Comparison of ENCODE assay signal across 20 cellular contexts in genomic region chr20:64199395-64199794, GRCh38. TPM values are rescaled to one million over a fixed set of nuclear protein-coding genes. Genes with fewer than 3 reads are reported as not detected.
DNase-seq lines count a peak whose midpoint lies in the region; ATAC-seq, FAIRE-seq and TF ChIP-seq lines count a peak whose summit lies in the region.
"Had no signal": no experiment of that assay in that cellular context is flagged by ENCODE, and none has a peak within 500 bp of the region (broad histone marks: within the 10 kb centered on the region; RNA-seq: fewer than 3 reads in every experiment).

No MANE protein-coding gene starts in this region.

- H3K79me2 ChIP-seq in HepG2 (ENCODE audit: insufficient read depth, low read length) (no peaks in the 10 kb centered on the region), SK-N-SH (ENCODE audit: insufficient read depth) (no peaks in the 10 kb centered on the region), neural cell (replicated peaks; ENCODE audit: insufficient read depth, low read length) (peaks cover 10% of the 10 kb centered on the region)

- H3K4me2 ChIP-seq in HepG2 (ENCODE audit: low read depth, low read length), result no peak overlapping the region
- no peak overlapping the region for H3K4me2 ChIP-seq in SK-N-SH
- H3K4me2 ChIP-seq in neural cell (ENCODE audit: low read length), result no peak overlapping the region
- H3K4me2 ChIP-seq in neuronal stem cell (ENCODE audit: insufficient read depth, low read length, poor library complexity, severe bottlenecking), result no peak overlapping the region

- H4K8ac ChIP-seq in neuronal stem cell (ENCODE audit: low read depth, low read length), result no peak overlapping the region

- H3K9ac ChIP-seq in HepG2 (ENCODE audit: insufficient read depth, low read depth, low read length), result no peak overlapping the region
- no peak overlapping the region for H3K9ac ChIP-seq in SK-N-SH
- H3K9ac ChIP-seq in neural cell (ENCODE audit: low read length), result no peak overlapping the region
- H3K9ac ChIP-seq in neuronal stem cell (ENCODE audit: low read depth, low read length, poor library complexity), result no peak overlapping the region
- H3K9ac ChIP-seq: GM23248 had no signal

- no peak overlapping the region for H2BK12ac ChIP-seq in neuronal stem cell (ENCODE audit: low read length)

- no peak overlapping the region for H3K14ac ChIP-seq in neuronal stem cell (ENCODE audit: low read length)

- H4K20me1 ChIP-seq in HepG2 (ENCODE audit: insufficient read depth, low read length) (no peaks in the 10 kb centered on the region), SK-N-SH (ENCODE audit: insufficient read depth) (no peaks in the 10 kb centered on the region), neural cell (ENCODE audit: insufficient read depth) (no peaks in the 10 kb centered on the region)

- TF ChIP-seq POLR2A in HepG2 (IDR thresholded peaks at IDR 0.05; ENCODE audit: insufficient read depth in 1 of 2, low read depth in 2 of 2, low read length in 2 of 2) (no peak), right lobe of liver (IDR thresholded peaks at IDR 0.05) (no peak)

- no peak for FAIRE-seq in HepG2 (lab: Jason Lieb, UNC)
- FAIRE-seq: A204.1, G401.6, GM12892, H1 had no signal

- ATAC-seq in HepG2, result no peak
- no peak for ATAC-seq in right lobe of liver

- intact Hi-C loops in HepG2 (cut with micrococcal nuclease; ENCODE audit: unreplicated experiment) (no loop called here), right lobe of liver (cut with DNase I) (no loop called here)

- H3K27ac ChIP-seq in HepG2 (ENCODE audit: extremely low read length, insufficient read depth, low read length) (no peak overlapping the region), right lobe of liver (no peak overlapping the region), SK-N-SH (ENCODE audit: low read depth in 2 of 2, low read length in 1 of 2) (peak overlapping the region in 1 of 2 experiments; percentile 65; a peak in 2 of 4 replicates), neural cell (ENCODE audit: low read length) (peak overlapping the region; percentile 99), neuronal stem cell (replicated peaks; ENCODE audit: low read length) (no peak overlapping the region)
- H3K27ac ChIP-seq: 22Rv1, GM23248 had no signal

- H3K9me3 ChIP-seq in HepG2 (ENCODE audit: low read length) (no peaks in the 10 kb centered on the region), right lobe of liver (no peaks in the 10 kb centered on the region), SK-N-SH (no peaks in the 10 kb centered on the region), neural cell (ENCODE audit: low read length) (no peaks in the 10 kb centered on the region), neuronal stem cell (replicated peaks in 1 of 2; ENCODE audit: control insufficient read depth in 2 of 2, insufficient read depth in 1 of 2, low read depth in 1 of 2, low read length in 2 of 2) (no peaks in the 10 kb centered on the region)

- no peaks in the 10 kb centered on the region for H3K79me1 ChIP-seq in neuronal stem cell (ENCODE audit: low read depth, low read length)

- CTCF ChIA-PET in HepG2 (lab: Yijun Ruan, JAX; ENCODE audit: low intra/inter-chr PET ratio, low total read pairs), result no interaction called here
- CTCF ChIA-PET in SK-N-SH (lab: Yijun Ruan, JAX), result interaction anchor here (0.9 to 1.2 kb wide), 4 partner anchors 10 to 68 kb away, joined by 3 to 4 read pairs (median 3); no protein-coding TSS in a partner anchor

- no peak overlapping the region for H2BK15ac ChIP-seq in neuronal stem cell (ENCODE audit: low read length)

- H3K9me2 ChIP-seq in SK-N-SH, result no peaks in the 10 kb centered on the region
- no peaks in the 10 kb centered on the region for H3K9me2 ChIP-seq in neural cell (ENCODE audit: insufficient read depth, low read length)

- H3K23ac ChIP-seq in neuronal stem cell (ENCODE audit: low read depth, low read length, poor library complexity), result no peak overlapping the region

- DNase-seq in HepG2 (ENCODE audit: low spot score) (no peak), right lobe of liver (no peak), SK-N-SH (peak; percentile 73), middle frontal gyrus (ENCODE audit: extremely low spot score, low spot score) (no peak), neuronal stem cell (ENCODE audit: low spot score) (no peak)
- DNase-seq: C1 segment of cervical spinal cord; CD4-positive, alpha-beta memory T cell; COR-L47; DMS153; DND-41; GM23248; H7; HCEC 1CT had no signal

- BruUV-seq in HepG2 (replicated peaks; lab: Mats Ljungman, UMichigan), result no TSS peak

- H3K36me3 ChIP-seq in HepG2 (replicated peaks in 1 of 2; ENCODE audit: control insufficient read depth in 1 of 2, insufficient read depth in 2 of 2, low read length in 2 of 2) (no peaks in the 10 kb centered on the region), right lobe of liver (no peaks in the 10 kb centered on the region), SK-N-SH (replicated peaks in 1 of 2; ENCODE audit: control insufficient read depth in 1 of 2, insufficient read depth in 2 of 2, low read length in 1 of 2) (no peaks in the 10 kb centered on the region), neural cell (ENCODE audit: insufficient read depth, low read length) (peaks cover 5% of the 10 kb centered on the region), neuronal stem cell (replicated peaks in 1 of 2; ENCODE audit: control insufficient read depth in 2 of 2, insufficient read depth in 2 of 2, low read length in 2 of 2) (no peaks in the 10 kb centered on the region)

- no peak overlapping the region for H3K4ac ChIP-seq in neuronal stem cell (ENCODE audit: low read length)

- H4K91ac ChIP-seq in neuronal stem cell (ENCODE audit: low read depth, low read length, poor library complexity), result no peak overlapping the region

- H3K4me1 ChIP-seq in HepG2 (ENCODE audit: insufficient read depth, low read length) (no peaks in the 10 kb centered on the region; the same call in 1 of the 2 replicates), right lobe of liver (peaks cover 0 to 5% (median 0%) of the 10 kb centered on the region in 4 donors), SK-N-SH (ENCODE audit: control insufficient read depth in 1 of 2, insufficient read depth in 2 of 2, low read depth in 1 of 2, low read length in 1 of 2) (peaks cover 0 to 29% of the 10 kb centered on the region in 2 experiments; a peak in 1 of 4 replicates), neuronal stem cell (ENCODE audit: control insufficient read depth in 2 of 2, insufficient read depth in 1 of 2, low read depth in 1 of 2, low read length in 2 of 2) (peaks cover 0 to 14% of the 10 kb centered on the region in 2 donors)

- no peak overlapping the region for H2BK5ac ChIP-seq in neuronal stem cell (ENCODE audit: low read length)

- H3K4me3 ChIP-seq in HepG2 (replicated peaks in 1 of 3; ENCODE audit: insufficient read depth in 1 of 3, low read depth in 2 of 3, low read length in 3 of 3) (no peak overlapping the region), right lobe of liver (no peak overlapping the region), SK-N-SH (ENCODE audit: low read depth in 2 of 2, low read length in 1 of 2) (no peak overlapping the region), neural cell (ENCODE audit: low read length) (no peak overlapping the region), neuronal stem cell (ENCODE audit: low read length in 2 of 2) (no peak overlapping the region)
- H3K4me3 ChIP-seq: GM23248 had no signal

- TF ChIP-seq RAD21 in HepG2 (CRISPR knock-in tag; IDR thresholded peaks at IDR 0.05) (no peak), SK-N-SH (IDR thresholded peaks at IDR 0.05; ENCODE audit: low read length) (peak; percentile 22; the same call in 1 of the 2 replicates), neural cell (conservative IDR thresholded peaks at IDR 0.05) (no peak)

- no peak for TF ChIP-seq CTCF in HepG2 (CRISPR knock-in tag; IDR thresholded peaks at IDR 0.05)
- no peak for TF ChIP-seq CTCF in right lobe of liver (IDR thresholded peaks at IDR 0.05)
- no peak for TF ChIP-seq CTCF in SK-N-SH (IDR thresholded peaks at IDR 0.05)
- no peak for TF ChIP-seq CTCF in neural cell (IDR thresholded peaks at IDR 0.05; ENCODE audit: poor library complexity, severe bottlenecking)

- H3K18ac ChIP-seq in neuronal stem cell (ENCODE audit: low read length), result no peak overlapping the region

- no peak overlapping the region for H2AK5ac ChIP-seq in neuronal stem cell (ENCODE audit: low read depth, low read length)

- no peak overlapping the region for H2BK120ac ChIP-seq in neuronal stem cell (ENCODE audit: low read depth, low read length)

- in situ Hi-C loops in HepG2 (cut with HindIII; ENCODE audit: extremely low pct_ligation_motif_present, low pct_unique_long_range_greater_than_20kb), result no loop called here

- TF ChIP-seq EP300 in HepG2 (IDR thresholded peaks at IDR 0.05; ENCODE audit: low read depth in 2 of 2, low read length in 2 of 2), result no peak
- TF ChIP-seq EP300 in HepG2 (CRISPR knock-in tag; IDR thresholded peaks at IDR 0.05; ENCODE audit: borderline replicate concordance), result no peak
- TF ChIP-seq EP300 in SK-N-SH (IDR thresholded peaks at IDR 0.05; ENCODE audit: borderline replicate concordance in 1 of 2, low read depth in 1 of 2, low read length in 1 of 2), result peak in 1 of 2 experiments; percentile 69; a peak in 2 of 4 replicates
- no peak for TF ChIP-seq EP300 in neural cell (conservative IDR thresholded peaks at IDR 0.05; ENCODE audit: poor library complexity, severe bottlenecking)

- POLR2A ChIA-PET in HepG2 (lab: Yijun Ruan, JAX), result interaction anchor here (1.5 kb wide), 1 partner anchor 56 kb away, joined by 4 read pairs; the partner anchor contains the start of gene PCMTD2
- POLR2A ChIA-PET in SK-N-SH (lab: Yijun Ruan, JAX), result interaction anchor here (1.1 kb wide), 1 partner anchor 56 kb away, joined by 3 read pairs; the partner anchor contains the start of gene PCMTD2

- WGBS in HepG2 (ENCODE audit: low lambda C conversion rate), result 31% methylated on average over 8 of the region's 8 CpGs
- WGBS in right lobe of liver (ENCODE audit: insufficient coverage, low coverage, low lambda C conversion rate, missing lambda C conversion rate), result 33% methylated on average over 4 of the region's 8 CpGs
- 24% methylated on average over 5 of the region's 8 CpGs for WGBS in SK-N-SH (ENCODE audit: low lambda C conversion rate)
- no CpG with 5 or more reads among the region's 8 CpGs for WGBS in neuronal stem cell (ENCODE audit: extremely low coverage in 2 of 2, insufficient read length in 2 of 2, insufficient replicate concordance in 1 of 2), 2 donors

- H3F3A ChIP-seq in SK-N-SH (replicated peaks; ENCODE audit: insufficient read depth), result no peaks in the 10 kb centered on the region
- peaks cover 3% of the 10 kb centered on the region for H3F3A ChIP-seq in neural cell (ENCODE audit: insufficient read depth, low read length, poor library complexity, severe bottlenecking)

- H3K27me3 ChIP-seq in HepG2 (ENCODE audit: control insufficient read depth in 1 of 2, insufficient read depth in 2 of 2, low read length in 2 of 2) (peaks cover 21 to 80% of the 10 kb centered on the region in 2 experiments), right lobe of liver (no peaks in the 10 kb centered on the region), SK-N-SH (ENCODE audit: insufficient read depth) (no peaks in the 10 kb centered on the region; the same call in 1 of the 2 replicates), neural cell (ENCODE audit: insufficient read depth, low read depth, low read length) (no peaks in the 10 kb centered on the region), neuronal stem cell (ENCODE audit: control insufficient read depth in 3 of 3, insufficient read depth in 3 of 3, low read depth in 1 of 3, low read length in 3 of 3) (peaks cover 0 to 33% (median 0%) of the 10 kb centered on the region in 3 experiments)

- H2AFZ ChIP-seq in HepG2 (ENCODE audit: low read length), result no peak overlapping the region
- H2AFZ ChIP-seq in SK-N-SH (ENCODE audit: low read depth), result no peak overlapping the region
- no peak overlapping the region for H2AFZ ChIP-seq in neural cell (ENCODE audit: low read depth, low read length)
- no peak overlapping the region for H2AFZ ChIP-seq in neuronal stem cell (ENCODE audit: low read length)
- H2AFZ ChIP-seq: GM23248 had no signal

RNA-seq across cellular contexts. Expression of gene MYT1, which starts 35.1 kb away (rescaled TPM):
- total RNA-seq in HepG2 (2016; rRNA removed; fragmentation: Illumina TruSeq; extraction: Trizol) (0.42 and 0.58 TPM in 2 replicates), right lobe of liver (under 1 TPM in 2 of 6 experiments, not detected in 4; 0.06 to 0.09 TPM)
- total RNA-seq in HepG2 (2016; cell fraction: cytosol; rRNA removed; fragmentation: Illumina TruSeq; extraction: Trizol; ENCODE audit: low read depth), result 0.10 TPM in 1 of 2 replicates, not detected in the other
- total RNA-seq in HepG2 (2016; cell fraction: insoluble cytoplasmic fraction; rRNA removed; fragmentation: Illumina TruSeq; extraction: Trizol), result 0.12 and 0.30 TPM in 2 replicates
- 0.07 and 0.34 TPM in 2 replicates for total RNA-seq in HepG2 (2016; cell fraction: membrane; rRNA removed; fragmentation: Illumina TruSeq; extraction: Trizol)
- total RNA-seq in HepG2 (2016; cell fraction: nucleus; rRNA removed; fragmentation: Illumina TruSeq; extraction: Trizol), result 0.88 and 1.2 TPM in 2 replicates
- polyA plus RNA-seq in HepG2 (2011; rRNA removed) (2.5 and 3.2 TPM in 2 replicates), SK-N-SH (2012; rRNA removed) (0.10 and 0.23 TPM in 2 replicates), neural cell (35.8 and 42.4 TPM in 2 replicates)
- polyA plus RNA-seq in HepG2 (2011; cell fraction: cytosol; rRNA removed), result 1.5 TPM in 2 replicates
- 3.2 and 3.4 TPM in 2 replicates for polyA plus RNA-seq in HepG2 (2011; cell fraction: nucleus; rRNA removed)
- 1.0 and 1.6 TPM in 2 replicates for polyA plus RNA-seq in HepG2 (2012)
- polyA plus RNA-seq in HepG2 (2016; cell fraction: cytosol; fragmentation: Illumina TruSeq; extraction: Trizol; ENCODE audit: low read depth), result 0.15 TPM in 1 of 2 replicates, not detected in the other
- polyA plus RNA-seq in HepG2 (2016; cell fraction: insoluble cytoplasmic fraction; fragmentation: Illumina TruSeq; extraction: Trizol; ENCODE audit: low read depth), result 0.27 and 0.67 TPM in 2 replicates
- 0.15 and 0.27 TPM in 2 replicates for polyA plus RNA-seq in HepG2 (2016; cell fraction: membrane; fragmentation: Illumina TruSeq; extraction: Trizol; ENCODE audit: low read depth)
- 1.2 and 2.9 TPM in 2 replicates for polyA plus RNA-seq in HepG2 (2016; cell fraction: nucleus; fragmentation: Illumina TruSeq; extraction: Trizol; ENCODE audit: insufficient read depth, low read depth)
- 1.4 TPM in 1 of 2 replicates, not detected in the other for polyA minus RNA-seq in HepG2 (2011; rRNA and poly(A)+ RNA removed; ENCODE audit: low replicate concordance)
- 0.20 and 0.70 TPM in 2 replicates for polyA minus RNA-seq in HepG2 (2011; cell fraction: cytosol; rRNA and poly(A)+ RNA removed)
- polyA minus RNA-seq in HepG2 (2011; cell fraction: nucleus; rRNA and poly(A)+ RNA removed), result 1.8 and 3.6 TPM in 2 replicates
- 0.08 and 0.41 TPM in 2 replicates for polyA plus RNA-seq in SK-N-SH (2012; cell fraction: cytosol; rRNA removed)
- polyA plus RNA-seq in SK-N-SH (2012; cell fraction: nucleus; rRNA removed), result 0.31 and 0.52 TPM in 2 replicates
- 79.8 and 80.8 TPM in 2 replicates for polyA minus RNA-seq in neural cell
- 3.1 TPM for polyA plus RNA-seq in neuronal stem cell (2013, experiment 1 of 2)
- polyA plus RNA-seq in neuronal stem cell (2013, experiment 2 of 2), result 3.2 TPM
- total RNA-seq: CD4-positive, alpha-beta memory T cell; GM23248 had no signal
- polyA plus RNA-seq: AG04450; CD4-positive, alpha-beta memory T cell; GM23248 had no signal

RNA-seq across cellular contexts. Expression of gene PCMTD2, which starts 56.2 kb away (rescaled TPM):
- 47.0 and 50.5 TPM in 2 replicates for total RNA-seq in HepG2 (2016; rRNA removed; fragmentation: Illumina TruSeq; extraction: Trizol)
- 5.3 and 6.4 TPM in 2 replicates for total RNA-seq in HepG2 (2016; cell fraction: cytosol; rRNA removed; fragmentation: Illumina TruSeq; extraction: Trizol; ENCODE audit: low read depth)
- total RNA-seq in HepG2 (2016; cell fraction: insoluble cytoplasmic fraction; rRNA removed; fragmentation: Illumina TruSeq; extraction: Trizol), result 44.0 and 57.6 TPM in 2 replicates
- 23.6 and 27.0 TPM in 2 replicates for total RNA-seq in HepG2 (2016; cell fraction: membrane; rRNA removed; fragmentation: Illumina TruSeq; extraction: Trizol)
- 52.1 and 60.5 TPM in 2 replicates for total RNA-seq in HepG2 (2016; cell fraction: nucleus; rRNA removed; fragmentation: Illumina TruSeq; extraction: Trizol)
- polyA plus RNA-seq in HepG2 (2011; rRNA removed), result 66.3 and 76.9 TPM in 2 replicates
- polyA plus RNA-seq in HepG2 (2011; cell fraction: cytosol; rRNA removed), result 40.5 and 52.8 TPM in 2 replicates
- polyA plus RNA-seq in HepG2 (2011; cell fraction: nucleus; rRNA removed), result 117 and 148 TPM in 2 replicates
- 58.6 and 62.1 TPM in 2 replicates for polyA plus RNA-seq in HepG2 (2012)
- polyA plus RNA-seq in HepG2 (2016; cell fraction: cytosol; fragmentation: Illumina TruSeq; extraction: Trizol; ENCODE audit: low read depth), result 1.5 and 2.4 TPM in 2 replicates
- polyA plus RNA-seq in HepG2 (2016; cell fraction: insoluble cytoplasmic fraction; fragmentation: Illumina TruSeq; extraction: Trizol; ENCODE audit: low read depth), result 41.2 and 44.9 TPM in 2 replicates
- polyA plus RNA-seq in HepG2 (2016; cell fraction: membrane; fragmentation: Illumina TruSeq; extraction: Trizol; ENCODE audit: low read depth), result 10.2 and 12.5 TPM in 2 replicates
- 134 and 146 TPM in 2 replicates for polyA plus RNA-seq in HepG2 (2016; cell fraction: nucleus; fragmentation: Illumina TruSeq; extraction: Trizol; ENCODE audit: insufficient read depth, low read depth)
- polyA minus RNA-seq in HepG2 (2011; rRNA and poly(A)+ RNA removed; ENCODE audit: low replicate concordance), result 20.0 and 41.6 TPM in 2 replicates
- 36.8 and 46.1 TPM in 2 replicates for polyA minus RNA-seq in HepG2 (2011; cell fraction: cytosol; rRNA and poly(A)+ RNA removed)
- polyA minus RNA-seq in HepG2 (2011; cell fraction: nucleus; rRNA and poly(A)+ RNA removed), result 78.9 and 107 TPM in 2 replicates
- 10 to 100 TPM; 24.5 to 39.7 (median 28.6) TPM for total RNA-seq in right lobe of liver
- 50.7 and 53.2 TPM in 2 replicates for polyA plus RNA-seq in SK-N-SH (2012; rRNA removed)
- polyA plus RNA-seq in SK-N-SH (2012; cell fraction: cytosol; rRNA removed), result 50.7 and 59.5 TPM in 2 replicates
- polyA plus RNA-seq in SK-N-SH (2012; cell fraction: nucleus; rRNA removed), result 82.8 and 120 TPM in 2 replicates
- polyA plus RNA-seq in neural cell, result 267 and 270 TPM in 2 replicates
- polyA minus RNA-seq in neural cell, result 208 and 238 TPM in 2 replicates
- 40.9 TPM for polyA plus RNA-seq in neuronal stem cell (2013, experiment 1 of 2)
- 42.6 TPM for polyA plus RNA-seq in neuronal stem cell (2013, experiment 2 of 2)

Comparison
In these comparisons a context has a peak if more than half of its experiments do, and no peak if none do; other contexts are left out.
1. Of the 25 proteins assayed by ChIP-seq in both HepG2 and SK-N-SH: peak only in HepG2: none; only in SK-N-SH: MXI1 and RAD21; in both: none; in neither: 22; mixed calls (peak in some experiments, not most) for 1.